12 cellular contexts compared by ENCODE assay signal in genomic region chr3:52226229-52226817, GRCh38. TPM values are rescaled to one million over a fixed set of nuclear protein-coding genes. Genes with fewer than 3 reads are reported as not detected.
DNase-seq lines count a peak whose midpoint lies in the region; ATAC-seq and TF ChIP-seq lines count a peak whose summit lies in the region.
"Had no signal": no experiment of that assay in that cellular context is flagged by ENCODE, and none has a peak within 500 bp of the region (broad histone marks: within the 10 kb centered on the region; RNA-seq: fewer than 3 reads in every experiment).

No MANE protein-coding gene starts in this region.

- no peak for TF ChIP-seq CTCF in RWPE2 (IDR thresholded peaks at IDR 0.05; ENCODE audit: poor library complexity, severe bottlenecking)

- POLR2A ChIA-PET in naive thymus-derived CD8-positive, alpha-beta T cell (lab: Charles Lee): interaction anchor here (1.0 to 58.8 kb wide), 4 partner anchors 9 to 110 kb away, joined by 3 to 1841 read pairs (median 728); partner anchors contain the start of genes GLYCTK, PPM1M, TWF2 and WDR82

- H3K4me3 ChIP-seq in RWPE2 (ENCODE audit: severe bottlenecking): no peak overlapping the region
- H3K4me3 ChIP-seq: adrenal gland, HAP-1 had no signal

- H3K27me3 ChIP-seq in RWPE2 (ENCODE audit: insufficient read depth, poor library complexity, severe bottlenecking): no peaks in the 10 kb centered on the region
- H3K27me3 ChIP-seq: adrenal gland had no signal

- H3K27ac Mint-ChIP-seq in naive thymus-derived CD8-positive, alpha-beta T cell: peak overlapping the region; percentile 73 to 96 (median 90)

- H3K36me3 Mint-ChIP-seq in naive thymus-derived CD8-positive, alpha-beta T cell: peaks cover 0 to 28% (median 0%) of the 10 kb centered on the region in 3 donors

- H3K4me1 Mint-ChIP-seq in naive thymus-derived CD8-positive, alpha-beta T cell: peaks cover 37 to 76% (median 62%) of the 10 kb centered on the region in 4 donors

- H3K4me1 ChIP-seq in RWPE2 (ENCODE audit: insufficient read depth, poor library complexity, severe bottlenecking): no peaks in the 10 kb centered on the region
- H3K4me1 ChIP-seq: adrenal gland, HAP-1 had no signal

- H3K9me3 Mint-ChIP-seq in naive thymus-derived CD8-positive, alpha-beta T cell: no peaks in the 10 kb centered on the region

- no peaks in the 10 kb centered on the region for H3K27me3 Mint-ChIP-seq in naive thymus-derived CD8-positive, alpha-beta T cell

- DNase-seq in DMS53 (lab: John Stamatoyannopoulos, UW): peak; percentile 44
- no peak for DNase-seq in DMS53 treated with DMSO at 0.1 percent for 48 hours (lab: John Stamatoyannopoulos, UW; ENCODE audit: unreplicated experiment)
- DNase-seq in RWPE2 (ENCODE audit: low spot score): peak; percentile 45
- peak in 1 of 10 donors; percentile 55 for DNase-seq in naive thymus-derived CD8-positive, alpha-beta T cell
- DNase-seq in SHP77 (lab: John Stamatoyannopoulos, UW): no peak
- no peak for DNase-seq in stimulated activated CD4-positive, alpha-beta T cell treated with anti-CD3 and anti-CD28 coated beads, Interleukin-1b, Interleukin-23, amount 100 ng/mL, for 48 hours
- DNase-seq: adrenal gland, NCI-H446 treated with DMSO at 0.1 percent for 48 hours had no signal

- H3K9me3 ChIP-seq in RWPE2 (ENCODE audit: severe bottlenecking): no peaks in the 10 kb centered on the region
- H3K9me3 ChIP-seq: adrenal gland, HAP-1 had no signal

- peaks cover 22% of the 10 kb centered on the region for H3K36me3 ChIP-seq in RWPE2 (ENCODE audit: low read depth)

- H3K27ac ChIP-seq in RWPE2 (ENCODE audit: poor library complexity, severe bottlenecking): no peak overlapping the region
- H3K27ac ChIP-seq: 22Rv1, adrenal gland had no signal

- peak; percentile 7 for ATAC-seq in GM21717 (IDR thresholded peaks at IDR 0.05; ENCODE audit: unreplicated experiment)
- ATAC-seq in RWPE2 (ENCODE audit: low read depth): peak; percentile 5; the same call in 1 of the 3 replicates
- ATAC-seq in naive thymus-derived CD8-positive, alpha-beta T cell: no peak
- no peak for ATAC-seq in HG03095 (IDR thresholded peaks at IDR 0.05; ENCODE audit: unreplicated experiment)

- peak overlapping the region; percentile 30 to 89 (median 65) for H3K4me3 Mint-ChIP-seq in naive thymus-derived CD8-positive, alpha-beta T cell

RNA-seq across cellular contexts. Expression of gene TLR9, which starts 0.9 kb away (rescaled TPM):
- total RNA-seq in naive thymus-derived CD8-positive, alpha-beta T cell: 1 to 10 TPM; 2.4 to 2.8 TPM
- not detected for polyA plus RNA-seq in naive thymus-derived CD8-positive, alpha-beta T cell

RNA-seq across cellular contexts. Expression of gene TWF2, which starts 12.6 kb away (rescaled TPM):
- total RNA-seq in naive thymus-derived CD8-positive, alpha-beta T cell: 10 to 100 TPM; 77.2 to 77.6 TPM
- polyA plus RNA-seq in naive thymus-derived CD8-positive, alpha-beta T cell: 100 to 1,000 TPM; 112 to 171 (median 142) TPM

RNA-seq across cellular contexts. Expression of gene PPM1M, which starts 19.2 kb away (rescaled TPM):
- total RNA-seq in naive thymus-derived CD8-positive, alpha-beta T cell: 100 to 1,000 TPM; 108 to 114 TPM
- 100 to 1,000 TPM in 2 of 3 donors, 10 to 100 TPM in 1; 68.0 to 172 (median 106) TPM for polyA plus RNA-seq in naive thymus-derived CD8-positive, alpha-beta T cell

RNA-seq across cellular contexts. Expression of gene ALAS1, which starts 28.4 kb away (rescaled TPM):
- 10 to 100 TPM; 16.2 to 18.8 TPM for total RNA-seq in naive thymus-derived CD8-positive, alpha-beta T cell
- polyA plus RNA-seq in naive thymus-derived CD8-positive, alpha-beta T cell: 10 to 100 TPM; 14.7 to 28.9 (median 18.5) TPM

RNA-seq across cellular contexts. Expression of gene WDR82, which starts 52.1 kb away (rescaled TPM):
- total RNA-seq in naive thymus-derived CD8-positive, alpha-beta T cell: 100 to 1,000 TPM; 190 to 191 TPM
- polyA plus RNA-seq in naive thymus-derived CD8-positive, alpha-beta T cell: 100 to 1,000 TPM; 136 to 172 (median 146) TPM

Comparison
In these comparisons a context has a peak if more than half of its experiments do, and no peak if none do; other contexts are left out.
1. DNase-seq: peak in DMS53 (single experiment) and RWPE2 (single experiment); none in DMS53 treated with DMSO at 0.1 percent for 48 hours (single experiment), SHP77 (0 of 2) and stimulated activated CD4-positive, alpha-beta T cell treated with anti-CD3 and anti-CD28 coated beads, Interleukin-1b, Interleukin-23, amount 100 ng/mL, for 48 hours (single experiment).
2. ATAC-seq: peak in GM21717 (single experiment) and RWPE2 (single experiment); none in naive thymus-derived CD8-positive, alpha-beta T cell (0 of 2) and HG03095 (single experiment).